In genomic region chr15:59555696-59556095, GRCh38 we compare ENCODE assay signal across 24 cellular contexts. TPM values are rescaled to one million over a fixed set of nuclear protein-coding genes. Genes with fewer than 3 reads are reported as not detected.
A peak's percentile ranks its signal among the peaks of the same experiment; 100 is the strongest.
DNase-seq lines count a peak whose midpoint lies in the region; ATAC-seq and TF ChIP-seq lines count a peak whose summit lies in the region.
"Had no signal": no experiment of that assay in that cellular context is flagged by ENCODE, and none has a peak within 500 bp of the region (broad histone marks: within the 10 kb centered on the region; RNA-seq: fewer than 3 reads in every experiment).

No MANE protein-coding gene starts in this region.

- H2AFZ ChIP-seq in PC-3 (ENCODE audit: low read length) = no peak overlapping the region
- H2AFZ ChIP-seq: hepatocyte had no signal

- H3K4me2 ChIP-seq in PC-3 (ENCODE audit: low read length) = peak overlapping the region; percentile 18
- H3K4me2 ChIP-seq: hepatocyte had no signal

- TF ChIP-seq CTCF in PC-3 (conservative IDR thresholded peaks at IDR 0.05; ENCODE audit: low read depth, low read length) = no peak

- H3K4me3 ChIP-seq in PC-3 (ENCODE audit: low read length) = no peak overlapping the region
- H3K4me3 ChIP-seq in esophagus (ENCODE audit: low read depth in 1 of 2, low read length in 2 of 2) = no peak overlapping the region
- H3K4me3 ChIP-seq in right cardiac atrium (ENCODE audit: low read length) = no peak overlapping the region
- H3K4me3 ChIP-seq: adrenal gland, hepatocyte, vagina had no signal

- CTCF ChIA-PET in PC-3 (lab: Charles Lee) = no interaction called here

- H3K36me3 ChIP-seq in PC-3 (ENCODE audit: low read depth, low read length) (no peaks in the 10 kb centered on the region), esophagus (ENCODE audit: control insufficient read depth in 2 of 2, insufficient read depth in 2 of 2, low read length in 1 of 2) (no peaks in the 10 kb centered on the region)
- H3K36me3 ChIP-seq: adrenal gland, vagina had no signal

- no peaks in the 10 kb centered on the region for H3K27me3 ChIP-seq in PC-3 (ENCODE audit: low read length)
- H3K27me3 ChIP-seq in esophagus (ENCODE audit: control insufficient read depth in 1 of 2, insufficient read depth in 2 of 2, low read length in 2 of 2) = no peaks in the 10 kb centered on the region
- H3K27me3 ChIP-seq in right cardiac atrium (ENCODE audit: control insufficient read depth, insufficient read depth) = no peaks in the 10 kb centered on the region
- H3K27me3 ChIP-seq: adrenal gland, hepatocyte, vagina had no signal

- no TSS peak for BruUV-seq in PC-3 (replicated peaks; lab: Mats Ljungman, UMichigan)

- H4K20me1 ChIP-seq in PC-3 (ENCODE audit: low read length) = no peaks in the 10 kb centered on the region

- WGBS in esophagus, 2 donors = 60 to 66% methylated on average over 4 of the region's 4 CpGs
- 72% methylated on average over 4 of the region's 4 CpGs for WGBS in right cardiac atrium

- H3K79me2 ChIP-seq in PC-3 (ENCODE audit: low read length) = no peaks in the 10 kb centered on the region
- H3K79me2 ChIP-seq: hepatocyte had no signal

- intact Hi-C loops in PC-3 (cut with micrococcal nuclease) (no loop called here), right cardiac atrium (cut with DNase I) (no loop called here)

- H3F3A ChIP-seq in PC-3 (ENCODE audit: low read length, unreplicated experiment) = no peaks in the 10 kb centered on the region

- no peaks in the 10 kb centered on the region for H3K9me2 ChIP-seq in PC-3 (replicated peaks; ENCODE audit: low read length)

- ATAC-seq in PC-3 = peak; percentile 90
- ATAC-seq in right cardiac atrium = no peak
- no peak for ATAC-seq in HG03025 (IDR thresholded peaks at IDR 0.05; ENCODE audit: low FRiP score, unreplicated experiment)
- no peak for ATAC-seq in GM19324 (IDR thresholded peaks at IDR 0.05; ENCODE audit: low FRiP score, unreplicated experiment)
- ATAC-seq: natural killer cell treated with Interleukin-12 subunit alpha and Interleukin-12 subunit beta and Interleukin-15 and Interleukin-18, amount 100 ng/mL, for 72 hours had no signal

- H3K4me1 ChIP-seq in PC-3 (ENCODE audit: insufficient read depth, low read length) (peaks cover 27% of the 10 kb centered on the region), esophagus (ENCODE audit: control insufficient read depth in 2 of 2, insufficient read depth in 2 of 2, low read length in 1 of 2) (no peaks in the 10 kb centered on the region), right cardiac atrium (ENCODE audit: control insufficient read depth, insufficient read depth, low read length) (no peaks in the 10 kb centered on the region)
- H3K4me1 ChIP-seq: adrenal gland, vagina had no signal

- peak overlapping the region; percentile 54 for H3K27ac ChIP-seq in PC-3 (ENCODE audit: low read length)
- H3K27ac ChIP-seq in esophagus (ENCODE audit: low read depth in 2 of 2, low read length in 1 of 2) = peak overlapping the region; percentile 3 to 73
- no peak overlapping the region for H3K27ac ChIP-seq in right cardiac atrium (ENCODE audit: low read length)
- H3K27ac ChIP-seq: adrenal gland, vagina had no signal

- peak; percentile 56 for DNase-seq in ELR (ENCODE audit: low read depth)
- DNase-seq in PC-3 = peak; percentile 67
- peak; percentile 48 for DNase-seq in myocyte (ENCODE audit: low read depth)
- DNase-seq in right cardiac atrium = no peak
- DNase-seq in MV-4-11 (lab: John Stamatoyannopoulos, UW) = no peak
- DNase-seq: activated CD4-positive, alpha-beta T cell treated with anti-CD3 and anti-CD28 coated beads, Interleukin-2, amount 50 U/mL, for 4 hours; activated effector memory CD4-positive, alpha-beta T cell treated with anti-CD3 and anti-CD28 coated beads, Interleukin-2, amount 50 U/mL, for 16 hours; adrenal gland; caudate nucleus; CD4-positive, alpha-beta memory T cell; DMS79; mesenchymal stem cell; NCI-H1105 treated with DMSO at 0.1 percent for 48 hours; NCI-H2107; SHP77 treated with DMSO at 0.1 percent for 48 hours; stimulated activated CD4-positive, alpha-beta T cell treated with anti-CD3 and anti-CD28 coated beads, Interleukin-4, amount 100 ng/mL, for 4 hours had no signal

- H3K9ac ChIP-seq in PC-3 (ENCODE audit: low read length) = no peak overlapping the region

- POLR2A ChIA-PET in PC-3 (lab: Charles Lee; ENCODE audit: unreplicated experiment) = no interaction called here

- H3K9me3 ChIP-seq in PC-3 (ENCODE audit: low read length) (no peaks in the 10 kb centered on the region), esophagus (ENCODE audit: control insufficient read depth in 2 of 2, insufficient read depth in 1 of 2, low read depth in 1 of 2, low read length in 1 of 2) (no peaks in the 10 kb centered on the region), right cardiac atrium (ENCODE audit: control insufficient read depth, low read length) (no peaks in the 10 kb centered on the region)
- H3K9me3 ChIP-seq: adrenal gland, vagina had no signal

RNA-seq across cellular contexts. Expression of gene GCNT3, which starts 55.9 kb away (rescaled TPM):
- 0.18 TPM in 1 of 2 replicates, not detected in the other for total RNA-seq in PC-3 (2014; rRNA removed)
- 10 to 100 TPM in 1 of 2 donors, 1 to 10 TPM in 1; 8.3 to 16.3 TPM for polyA plus RNA-seq in esophagus
- total RNA-seq in myocyte = 0.68 and 1.7 TPM in 2 replicates
- 0.35 TPM for polyA plus RNA-seq in myocyte (2012)
- total RNA-seq in right cardiac atrium = under 1 TPM in 2 of 4 donors, not detected in 2; 0.06 to 0.53 TPM
- polyA plus RNA-seq in right cardiac atrium = 0.02 TPM
- total RNA-seq: CD4-positive, alpha-beta memory T cell; natural killer cell treated with Interleukin-12 subunit alpha and Interleukin-12 subunit beta and Interleukin-15 and Interleukin-18, amount 100 ng/mL, for 72 hours; posterior vena cava; subcutaneous adipose tissue had no signal
- polyA plus RNA-seq: CD4-positive, alpha-beta memory T cell had no signal

Comparison
In these comparisons a context has a peak if more than half of its experiments do, and no peak if none do; other contexts are left out.
1. DNase-seq: peak in ELR (single experiment), PC-3 (single experiment) and myocyte (single experiment); none in right cardiac atrium (0 of 3) and MV-4-11 (single experiment).